In genomic region chr11:15757299-15757698, GRCh38 we compare ENCODE assay signal across 19 cellular contexts.
"Had no signal": no experiment of that assay in that cellular context is flagged by ENCODE, and none has a peak within 500 bp of the region (broad histone marks: within the 10 kb centered on the region; RNA-seq: fewer than 3 reads in every experiment).

No MANE protein-coding gene starts in this region.

- H3K4me1 Mint-ChIP-seq: activated CD4-positive, alpha-beta T cell treated with anti-CD3 and anti-CD28 coated beads, Interleukin-2, amount 10 ng/mL, durations not matched to agents 24 days and 14 days had no signal

- H3K36me3 ChIP-seq: left ventricle myocardium inferior, thyroid gland, uterus had no signal

- DNase-seq: activated CD4-positive, alpha-beta T cell treated with anti-CD3 and anti-CD28 coated beads, Interleukin-2, amount 10 ng/mL, durations not matched to agents 24 days and 14 days; activated effector memory CD4-positive, alpha-beta T cell treated with Interleukin-2 at 50 U/mL for 16 hours; activated T-cell treated with anti-CD3 and anti-CD28 coated beads, Interleukin-2, amount 50 U/mL, for 1 hour; amniotic stem cell; body of pancreas; central memory CD4-positive, alpha-beta T cell; effector memory CD4-positive, alpha-beta T cell; kidney; left ventricle myocardium inferior; mesenchymal stem cell; nephron progenitor cell; stimulated activated CD4-positive, alpha-beta T cell treated with anti-CD3 and anti-CD28 coated beads, Interleukin-12 subunit alpha, Interleukin-12 subunit beta, amount 100 ng/mL, for 4 hours; stimulated activated CD4-positive, alpha-beta T cell treated with anti-CD3 and anti-CD28 coated beads, Interleukin-2, amount 100 ng/mL, for 48 hours; stimulated activated CD8-positive, alpha-beta memory T cell treated with anti-CD3 and anti-CD28 coated beads, Interleukin-4, amount 100 ng/mL, for 48 hours; thyroid gland; uterus had no signal

- H3K27me3 Mint-ChIP-seq: activated CD4-positive, alpha-beta T cell treated with anti-CD3 and anti-CD28 coated beads, Interleukin-2, amount 10 ng/mL, durations not matched to agents 24 days and 14 days had no signal

- H3K4me3 Mint-ChIP-seq: activated CD4-positive, alpha-beta T cell treated with anti-CD3 and anti-CD28 coated beads, Interleukin-2, amount 10 ng/mL, durations not matched to agents 24 days and 14 days; nephron progenitor cell; WTC11 had no signal

- H3K27ac Mint-ChIP-seq: activated CD4-positive, alpha-beta T cell treated with anti-CD3 and anti-CD28 coated beads, Interleukin-2, amount 10 ng/mL, durations not matched to agents 24 days and 14 days; activated naive CD4-positive, alpha-beta T cell treated with anti-CD3 and anti-CD28 coated beads, Interleukin-2, amount 50 U/mL, for 72 hours; nephron progenitor cell; WTC11 had no signal

- H3K9me3 Mint-ChIP-seq: activated CD4-positive, alpha-beta T cell treated with anti-CD3 and anti-CD28 coated beads, Interleukin-2, amount 10 ng/mL, durations not matched to agents 24 days and 14 days had no signal

- H3K27me3 ChIP-seq: body of pancreas, thyroid gland had no signal

- H3K27ac ChIP-seq: body of pancreas, coronary artery, left ventricle myocardium inferior, thyroid gland, uterus had no signal

- H3K4me1 ChIP-seq: left ventricle myocardium inferior, uterus had no signal

- ATAC-seq: activated naive CD4-positive, alpha-beta T cell treated with anti-CD3 and anti-CD28 coated beads, Interleukin-2, amount 50 U/mL, for 72 hours; body of pancreas; WTC11 had no signal

- H3K36me3 Mint-ChIP-seq: WTC11 had no signal

- H3K4me3 ChIP-seq: body of pancreas, coronary artery, left ventricle myocardium inferior, thyroid gland, uterus had no signal
